9 cellular contexts compared by ENCODE assay signal in genomic region chr4:85823295-85823694, GRCh38.
DNase-seq lines count a peak whose midpoint lies in the region.
"Had no signal": no experiment of that assay in that cellular context is flagged by ENCODE, and none has a peak within 500 bp of the region (broad histone marks: within the 10 kb centered on the region; RNA-seq: fewer than 3 reads in every experiment).

No MANE protein-coding gene starts in this region.

- H3K4me3 ChIP-seq in muscle layer of duodenum (ENCODE audit: low read depth in 1 of 2, low read length in 2 of 2) = no peak overlapping the region
- H3K4me3 ChIP-seq in effector memory CD4-positive, alpha-beta T cell (ENCODE audit: insufficient read depth, low read depth, low read length, poor library complexity, severe bottlenecking) = no peak overlapping the region

- H3K27ac ChIP-seq in muscle layer of duodenum (ENCODE audit: low read length) = peak overlapping the region; percentile 14
- H3K27ac ChIP-seq in effector memory CD4-positive, alpha-beta T cell (ENCODE audit: insufficient read depth, low read length, poor library complexity, severe bottlenecking) = no peak overlapping the region

- no peaks in the 10 kb centered on the region for H3K36me3 ChIP-seq in muscle layer of duodenum (ENCODE audit: control insufficient read depth in 1 of 2, insufficient read depth in 2 of 2, low read length in 2 of 2)
- H3K36me3 ChIP-seq in effector memory CD4-positive, alpha-beta T cell (ENCODE audit: control insufficient read depth, insufficient read depth, low read length) = no peaks in the 10 kb centered on the region

- H3K9me3 ChIP-seq in muscle layer of duodenum (ENCODE audit: control insufficient read depth in 1 of 2, low read length in 2 of 2) = no peaks in the 10 kb centered on the region
- H3K9me3 ChIP-seq in effector memory CD4-positive, alpha-beta T cell (ENCODE audit: control insufficient read depth, low read length) = no peaks in the 10 kb centered on the region

- peak; percentile 61 for DNase-seq in ELR (ENCODE audit: low read depth)
- peak; percentile 36 for DNase-seq in NCI-H1105 treated with DMSO at 0.1 percent for 48 hours (lab: John Stamatoyannopoulos, UW)
- DNase-seq in dedifferentiated amniotic fluid mesenchymal stem cell (ENCODE audit: extremely low spot score) = peak; percentile 87
- no peak for DNase-seq in effector memory CD4-positive, alpha-beta T cell
- DNase-seq in NCI-H774 (lab: John Stamatoyannopoulos, UW) = no peak
- DNase-seq in NCI-H446 (lab: John Stamatoyannopoulos, UW) = no peak
- DNase-seq: activated B cell treated with CpG ODN at 0.5 μM for 24 hours; activated effector memory CD4-positive, alpha-beta T cell treated with anti-CD3 and anti-CD28 coated beads, Interleukin-2, amount 50 U/mL, for 16 hours had no signal

- H3K4me1 ChIP-seq in muscle layer of duodenum (ENCODE audit: control insufficient read depth in 1 of 2, insufficient read depth in 2 of 2, low read length in 2 of 2) = peaks cover 10 to 42% of the 10 kb centered on the region in 2 donors
- H3K4me1 ChIP-seq in effector memory CD4-positive, alpha-beta T cell (ENCODE audit: control insufficient read depth, insufficient read depth, low read length, poor library complexity, severe bottlenecking) = no peaks in the 10 kb centered on the region

- no peaks in the 10 kb centered on the region for H3K27me3 ChIP-seq in muscle layer of duodenum (ENCODE audit: low read depth, low read length)
- H3K27me3 ChIP-seq in effector memory CD4-positive, alpha-beta T cell (replicated peaks; ENCODE audit: control insufficient read depth, insufficient read depth, low read length, poor library complexity, severe bottlenecking) = no peaks in the 10 kb centered on the region

Comparison
In these comparisons a context has a peak if more than half of its experiments do, and no peak if none do; other contexts are left out.
1. DNase-seq: peak in ELR (single experiment), NCI-H1105 treated with DMSO at 0.1 percent for 48 hours (single experiment) and dedifferentiated amniotic fluid mesenchymal stem cell (single experiment); none in effector memory CD4-positive, alpha-beta T cell (0 of 3), NCI-H774 (single experiment) and NCI-H446 (0 of 2).